Comparison of ENCODE assay signal across 1 cellular context in the genomic region with DNA sequence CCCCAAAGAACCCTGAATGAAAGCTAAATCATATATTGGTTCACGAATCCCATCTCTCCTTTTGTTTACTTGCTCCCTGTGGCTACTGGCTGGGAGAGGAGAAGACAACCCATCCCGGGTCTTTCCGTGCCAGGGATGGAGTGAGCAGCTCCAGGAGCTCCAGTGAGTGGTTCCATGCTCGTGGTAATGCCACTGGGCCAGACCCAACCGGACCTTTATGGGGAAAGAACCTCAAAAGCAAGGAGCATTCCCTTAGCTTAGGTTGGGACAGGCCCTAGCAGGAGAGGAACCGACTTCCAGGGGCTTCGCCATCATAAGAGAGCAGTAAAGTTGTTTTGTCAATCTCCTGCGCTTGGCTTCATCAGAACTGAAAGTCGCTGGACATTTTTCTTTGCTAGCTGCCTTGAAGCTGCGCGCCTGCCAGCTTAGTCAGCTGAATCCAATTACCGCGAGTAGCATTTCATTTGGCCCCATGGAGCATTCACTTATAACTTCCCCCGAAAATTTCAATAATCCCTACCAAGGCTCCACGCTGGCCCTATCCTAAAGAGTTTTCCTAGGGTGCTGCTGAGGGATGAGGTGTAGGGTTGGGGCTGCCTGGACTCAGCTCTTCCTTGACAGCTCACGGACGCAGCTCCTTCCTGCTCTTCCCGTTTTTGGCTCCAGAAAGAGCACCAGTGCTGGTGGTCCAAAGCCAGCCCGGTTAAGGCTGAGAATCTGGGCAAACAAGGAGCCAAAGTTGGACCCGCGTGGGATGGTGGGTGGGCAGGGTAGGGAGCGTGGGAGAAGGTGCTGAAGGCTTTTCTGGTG.
A peak's percentile ranks its signal among the peaks of the same experiment; 100 is the strongest.
TF ChIP-seq lines count a peak whose summit lies in the region.

No MANE protein-coding gene starts in this region.

TF ChIP-seq in H1, 55 proteins besides CTCF, POLR2A, EP300 and RAD21:
- TF ChIP-seq KDM1A (IDR thresholded peaks at IDR 0.05; ENCODE audit: borderline replicate concordance, low read length) (no peak), ZNF274 (IDR thresholded peaks at IDR 0.05; ENCODE audit: borderline replicate concordance, extremely low read depth, low read length) (no peak), SRF (IDR thresholded peaks at IDR 0.05; ENCODE audit: low read depth, low read length) (no peak), RNF2 (IDR thresholded peaks at IDR 0.05; ENCODE audit: borderline replicate concordance, low read depth, low read length, missing control alignments, poor library complexity, severe bottlenecking) (peak; percentile 58), EZH2 (IDR thresholded peaks at IDR 0.05; ENCODE audit: low read depth, low read length, severe bottlenecking) (peak; percentile 66), PHF8 (conservative IDR thresholded peaks at IDR 0.05; ENCODE audit: low read depth, low read length) (no peak), MAFK (IDR thresholded peaks at IDR 0.05; ENCODE audit: low read depth, low read length) (no peak), CBX5 (IDR thresholded peaks at IDR 0.05; ENCODE audit: low read depth, low read length) (no peak), KDM4A (IDR thresholded peaks at IDR 0.05; ENCODE audit: low read depth, low read length, severe bottlenecking) (no peak), SP2 (IDR thresholded peaks at IDR 0.05; ENCODE audit: low read length) (no peak), NRF1 (IDR thresholded peaks at IDR 0.05; ENCODE audit: low read depth, low read length) (no peak), CBX8 (IDR thresholded peaks at IDR 0.05; ENCODE audit: borderline replicate concordance, low read depth, low read length) (peak; percentile 31; the same call in 1 of the 2 replicates), TAF1 (IDR thresholded peaks at IDR 0.05; ENCODE audit: low read depth, low read length) (no peak)
- TF ChIP-seq, protein P1, sequence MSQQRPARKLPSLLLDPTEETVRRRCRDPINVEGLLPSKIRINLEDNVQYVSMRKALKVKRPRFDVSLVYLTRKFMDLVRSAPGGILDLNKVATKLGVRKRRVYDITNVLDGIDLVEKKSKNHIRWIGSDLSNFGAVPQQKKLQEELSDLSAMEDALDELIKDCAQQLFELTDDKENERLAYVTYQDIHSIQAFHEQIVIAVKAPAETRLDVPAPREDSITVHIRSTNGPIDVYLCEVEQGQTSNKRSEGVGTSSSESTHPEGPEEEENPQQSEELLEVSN (IDR thresholded peaks at IDR 0.05): no peak
